Comparison of ENCODE assay signal across 27 cellular contexts in the genomic region with DNA sequence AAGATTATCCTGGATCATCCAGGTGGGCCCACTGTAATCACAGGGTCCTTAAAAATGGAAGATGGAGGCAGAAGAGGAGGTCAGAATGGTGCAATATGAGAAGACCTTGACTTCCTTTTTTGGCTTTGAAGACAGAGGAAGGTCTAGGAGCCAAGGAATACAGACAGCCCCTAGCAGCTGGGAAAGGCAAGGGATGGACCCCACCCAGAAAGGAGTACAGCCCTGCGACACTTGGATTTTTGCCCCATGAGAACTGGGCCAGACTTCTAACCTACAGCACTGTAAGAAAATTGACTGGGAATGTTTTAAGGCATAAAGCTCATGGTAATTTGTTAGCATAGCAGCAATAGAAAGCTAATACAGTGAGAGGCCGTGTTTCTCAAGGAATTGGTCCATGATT.
"Had no signal": no experiment of that assay in that cellular context is flagged by ENCODE, and none has a peak within 500 bp of the region (broad histone marks: within the 10 kb centered on the region; RNA-seq: fewer than 3 reads in every experiment).

No MANE protein-coding gene starts in this region.

- H3K4me3 ChIP-seq: gastroesophageal sphincter, lung, mucosa of descending colon, ovary, psoas muscle, sigmoid colon, testis, tibial artery, upper lobe of right lung, uterus had no signal

- DNase-seq: effector CD8-positive, alpha-beta T cell; foreskin fibroblast; hypothalamus; mucosa of descending colon; naive B cell; nephron progenitor cell; nucleus accumbens; ovary; psoas muscle; sigmoid colon; stimulated activated CD4-positive, alpha-beta T cell treated with anti-CD3 and anti-CD28 coated beads, Interleukin-2, amount 100 ng/mL, for 24 hours; stimulated activated CD4-positive, alpha-beta T cell treated with anti-CD3 and anti-CD28 coated beads, Interleukin-4, amount 100 ng/mL, for 24 hours; stimulated activated naive CD8-positive, alpha-beta T cell treated with anti-CD3 and anti-CD28 coated beads, Interleukin-15, Interleukin-2, amounts not matched to agents 100 U/mL and 50 U/mL, for 24 hours; substantia nigra; testis; tibial artery; upper lobe of right lung; uterus had no signal

- H3K4me3 Mint-ChIP-seq: dendritic cell treated with granulocyte-macrophage colony-stimulating factor and Interleukin-4, amounts not matched to agents 40 ng/mL and 50 ng/mL, for 4 days; endodermal cell; memory B cell; mesothelial cell of epicardium; naive B cell; nephron progenitor cell; stimulated activated effector memory CD8-positive, alpha-beta T cell treated with anti-CD3 and anti-CD28 coated beads, Interleukin-12 subunit alpha, Interleukin-12 subunit beta, amount 100 ng/mL, for 72 hours had no signal

- ATAC-seq: esophagus mucosa; gastroesophageal sphincter; mucosa of descending colon; psoas muscle; stimulated activated effector memory CD8-positive, alpha-beta T cell treated with anti-CD3 and anti-CD28 coated beads, Interleukin-12 subunit alpha, Interleukin-12 subunit beta, amount 100 ng/mL, for 72 hours; stimulated activated naive CD8-positive, alpha-beta T cell treated with anti-CD3 and anti-CD28 coated beads, Interleukin-15, Interleukin-2, amounts not matched to agents 100 U/mL and 50 U/mL, for 24 hours; upper lobe of right lung had no signal

- H3K36me3 ChIP-seq: ovary, uterus had no signal

- H3K9me3 ChIP-seq: gastroesophageal sphincter, mucosa of descending colon, ovary, psoas muscle, sigmoid colon, testis, tibial artery, upper lobe of right lung, uterus had no signal

- H3K9me3 Mint-ChIP-seq: dendritic cell treated with granulocyte-macrophage colony-stimulating factor and Interleukin-4, amounts not matched to agents 40 ng/mL and 50 ng/mL, for 4 days; endodermal cell; naive B cell; stimulated activated effector memory CD8-positive, alpha-beta T cell treated with anti-CD3 and anti-CD28 coated beads, Interleukin-12 subunit alpha, Interleukin-12 subunit beta, amount 100 ng/mL, for 72 hours had no signal

- H3K27me3 ChIP-seq: gastroesophageal sphincter, ovary, sigmoid colon, testis, tibial artery, upper lobe of right lung, uterus had no signal

- H3K27me3 Mint-ChIP-seq: dendritic cell treated with granulocyte-macrophage colony-stimulating factor and Interleukin-4, amounts not matched to agents 40 ng/mL and 50 ng/mL, for 4 days; memory B cell; naive B cell had no signal

- H3K27ac Mint-ChIP-seq: dendritic cell treated with granulocyte-macrophage colony-stimulating factor and Interleukin-4, amounts not matched to agents 40 ng/mL and 50 ng/mL, for 4 days; endodermal cell; memory B cell; mesothelial cell of epicardium; stimulated activated effector memory CD8-positive, alpha-beta T cell treated with anti-CD3 and anti-CD28 coated beads, Interleukin-12 subunit alpha, Interleukin-12 subunit beta, amount 100 ng/mL, for 72 hours had no signal

- H3K27ac ChIP-seq: epithelial cell of prostate, gastroesophageal sphincter, ovary, psoas muscle, sigmoid colon, testis, tibial artery, upper lobe of right lung, uterus had no signal
